1 cellular context compared by ENCODE assay signal in genomic region chr11:125166347-125166841, GRCh38.
TF ChIP-seq lines count a peak whose summit lies in the region.

No MANE protein-coding gene starts in this region.

TF ChIP-seq in H1, 55 proteins besides CTCF, POLR2A, EP300 and RAD21 (continued from another document):
- TF ChIP-seq E2F6 (IDR thresholded peaks at IDR 0.05), result no peak
- TF ChIP-seq GABPA (IDR thresholded peaks at IDR 0.05; ENCODE audit: borderline replicate concordance, insufficient read depth, low read length), result 0 out of 2 replicates have a peak, but pooled peaks have one; percentile 52
- TF ChIP-seq ZNF274 (IDR thresholded peaks at IDR 0.05; ENCODE audit: borderline replicate concordance, extremely low read depth, low read length), result no peak
- TF ChIP-seq ATF3 (IDR thresholded peaks at IDR 0.05; ENCODE audit: insufficient read depth, low read depth, low read length), result no peak
- no peak for TF ChIP-seq CBX8 (IDR thresholded peaks at IDR 0.05; ENCODE audit: borderline replicate concordance, low read depth, low read length)
- TF ChIP-seq SP4 (IDR thresholded peaks at IDR 0.05; ENCODE audit: low read length), result no peak
- no peak for TF ChIP-seq RXRA (IDR thresholded peaks at IDR 0.05; ENCODE audit: insufficient read depth, low read depth, low read length)
- no peak for TF ChIP-seq JUN (IDR thresholded peaks at IDR 0.05; ENCODE audit: low read depth, low read length)
